Comparison of ENCODE assay signal across 11 cellular contexts in genomic region chr1:2543543-2544092, GRCh38. TPM values are rescaled to one million over a fixed set of nuclear protein-coding genes. Genes with fewer than 3 reads are reported as not detected.
DNase-seq lines count a peak whose midpoint lies in the region; ATAC-seq and TF ChIP-seq lines count a peak whose summit lies in the region.
"Had no signal": no experiment of that assay in that cellular context is flagged by ENCODE, and none has a peak within 500 bp of the region (broad histone marks: within the 10 kb centered on the region; RNA-seq: fewer than 3 reads in every experiment).

No MANE protein-coding gene starts in this region.

- H3K23ac ChIP-seq in neuronal stem cell (ENCODE audit: low read depth, low read length, poor library complexity): peak overlapping the region; percentile 68

- H3K9me3 ChIP-seq in KOPT-K1 (ENCODE audit: insufficient read depth, low read length, poor library complexity, severe bottlenecking) (no peaks in the 10 kb centered on the region), neuronal stem cell (replicated peaks in 1 of 2; ENCODE audit: control insufficient read depth in 2 of 2, insufficient read depth in 1 of 2, low read depth in 1 of 2, low read length in 2 of 2) (peaks cover 0 to under 1% of the 10 kb centered on the region in 2 donors), ovary (no peaks in the 10 kb centered on the region)

- CTCF ChIA-PET in activated CD4-positive, alpha-beta T cell treated with anti-CD3 and anti-CD28 coated beads for 36 hours (lab: Charles Lee): interaction anchor here (1.2 kb wide), 1 partner anchor 17 kb away, joined by 4 read pairs; the partner anchor contains the start of gene PANK4

- H2BK12ac ChIP-seq in neuronal stem cell (ENCODE audit: low read length): peak overlapping the region; percentile 100

- H3K27ac Mint-ChIP-seq in activated CD4-positive, alpha-beta T cell treated with anti-CD3 and anti-CD28 coated beads for 36 hours: no peak overlapping the region
- H3K27ac Mint-ChIP-seq in brain: peak overlapping the region in 3 of 5 experiments; percentile 21 to 94 (median 91)

- H3K36me3 Mint-ChIP-seq in activated CD4-positive, alpha-beta T cell treated with anti-CD3 and anti-CD28 coated beads for 36 hours (ENCODE audit: low read depth): no peaks in the 10 kb centered on the region
- H3K36me3 Mint-ChIP-seq in brain: no peaks in the 10 kb centered on the region

- H3K4me3 ChIP-seq in neuronal stem cell (ENCODE audit: low read length in 2 of 2) (peak overlapping the region in 1 of 2 donors; percentile 21), ovary (no peak overlapping the region)

- no peak for TF ChIP-seq POLR2A in ovary (IDR thresholded peaks at IDR 0.05)

- H2AFZ ChIP-seq in neuronal stem cell (ENCODE audit: low read length): peak overlapping the region; percentile 69

- TF ChIP-seq CTCF in brain (conservative IDR thresholded peaks at IDR 0.05): no peak
- no peak for TF ChIP-seq CTCF in ovary (IDR thresholded peaks at IDR 0.05)

- H3K14ac ChIP-seq in neuronal stem cell (ENCODE audit: low read length): peak overlapping the region; percentile 92

- WGBS in neuronal stem cell (ENCODE audit: extremely low coverage in 2 of 2, insufficient read length in 2 of 2, insufficient replicate concordance in 1 of 2), 2 donors: no CpG with 5 or more reads among the region's 26 CpGs
- WGBS in ovary, 3 donors: 32 to 59% (median 56%) methylated on average over 25 to 26 of the region's 26 CpGs

- TF ChIP-seq EP300 in ovary (IDR thresholded peaks at IDR 0.05): no peak

- H3K4ac ChIP-seq in neuronal stem cell (ENCODE audit: low read length): peak overlapping the region; percentile 70

- peak overlapping the region; percentile 21 for H3K4me2 ChIP-seq in neuronal stem cell (ENCODE audit: insufficient read depth, low read length, poor library complexity, severe bottlenecking)

- H3K9ac ChIP-seq in neuronal stem cell (ENCODE audit: low read depth, low read length, poor library complexity): peak overlapping the region; percentile 86

- peaks cover 61 to 66% of the 10 kb centered on the region in 2 donors for H3K4me1 ChIP-seq in neuronal stem cell (ENCODE audit: control insufficient read depth in 2 of 2, insufficient read depth in 1 of 2, low read depth in 1 of 2, low read length in 2 of 2)
- H3K4me1 ChIP-seq in ovary (ENCODE audit: insufficient read depth): peaks cover 21% of the 10 kb centered on the region

- no peaks in the 10 kb centered on the region for H3K27me3 Mint-ChIP-seq in activated CD4-positive, alpha-beta T cell treated with anti-CD3 and anti-CD28 coated beads for 36 hours
- H3K27me3 Mint-ChIP-seq in brain: no peaks in the 10 kb centered on the region
- H3K27me3 Mint-ChIP-seq: central memory CD8-positive, alpha-beta T cell had no signal

- peak; percentile 69 for DNase-seq in activated CD4-positive, alpha-beta T cell treated with anti-CD3 and anti-CD28 coated beads for 36 hours
- no peak for DNase-seq in activated CD4-positive, alpha-beta T cell treated with anti-CD3 and anti-CD28 coated beads, Interleukin-2, amount 50 U/mL, for 4 hours
- DNase-seq in neuronal stem cell (ENCODE audit: low spot score) (peak; percentile 68), ovary (no peak)

- no peaks in the 10 kb centered on the region for H3K9me3 Mint-ChIP-seq in activated CD4-positive, alpha-beta T cell treated with anti-CD3 and anti-CD28 coated beads for 36 hours (ENCODE audit: low read depth)
- no peaks in the 10 kb centered on the region for H3K9me3 Mint-ChIP-seq in brain
- H3K9me3 Mint-ChIP-seq: central memory CD8-positive, alpha-beta T cell had no signal

- intact Hi-C loops in activated CD4-positive, alpha-beta T cell treated with anti-CD3 and anti-CD28 coated beads for 36 hours (cut with DNase I, micrococcal nuclease): no loop called here
- intact Hi-C loops in ovary (cut with DNase I): loop anchor here in 1 of 4 donors (10.0 kb wide), 1 partner anchor 369 kb away; no protein-coding TSS in a partner anchor

- peak overlapping the region; percentile 100 for H2AK5ac ChIP-seq in neuronal stem cell (ENCODE audit: low read depth, low read length)

- H3K36me3 ChIP-seq in KOPT-K1 (ENCODE audit: insufficient read depth, low read length): no peaks in the 10 kb centered on the region
- no peaks in the 10 kb centered on the region for H3K36me3 ChIP-seq in neuronal stem cell (replicated peaks in 1 of 2; ENCODE audit: control insufficient read depth in 2 of 2, insufficient read depth in 2 of 2, low read length in 2 of 2)
- H3K36me3 ChIP-seq in ovary: no peaks in the 10 kb centered on the region

- peak overlapping the region; percentile 98 for H2BK120ac ChIP-seq in neuronal stem cell (ENCODE audit: low read depth, low read length)

- peaks cover 21% of the 10 kb centered on the region for H3K79me1 ChIP-seq in neuronal stem cell (ENCODE audit: low read depth, low read length)

- POLR2A ChIA-PET in activated CD4-positive, alpha-beta T cell treated with anti-CD3 and anti-CD28 coated beads for 36 hours (lab: Charles Lee): interaction anchor here (0.7 to 1.1 kb wide), 2 partner anchors 17 to 312 kb away, joined by 3 read pairs; partner anchors contain the start of gene PANK4

- peaks cover 0 to 8% (median 0%) of the 10 kb centered on the region in 3 experiments for H3K27me3 ChIP-seq in neuronal stem cell (ENCODE audit: control insufficient read depth in 3 of 3, insufficient read depth in 3 of 3, low read depth in 1 of 3, low read length in 3 of 3)
- H3K27me3 ChIP-seq in ovary: no peaks in the 10 kb centered on the region

- H3K4me3 Mint-ChIP-seq in activated CD4-positive, alpha-beta T cell treated with anti-CD3 and anti-CD28 coated beads for 36 hours: no peak overlapping the region
- H3K4me3 Mint-ChIP-seq in brain: peak overlapping the region in 1 of 5 experiments; percentile 30
- H3K4me3 Mint-ChIP-seq: central memory CD8-positive, alpha-beta T cell had no signal

- H3K4me1 Mint-ChIP-seq in activated CD4-positive, alpha-beta T cell treated with anti-CD3 and anti-CD28 coated beads for 36 hours: peaks cover 6% of the 10 kb centered on the region
- peaks cover 60% of the 10 kb centered on the region for H3K4me1 Mint-ChIP-seq in brain

- peak overlapping the region; percentile 100 for H2BK5ac ChIP-seq in neuronal stem cell (ENCODE audit: low read length)

- no peak for ATAC-seq in activated CD4-positive, alpha-beta T cell treated with anti-CD3 and anti-CD28 coated beads for 36 hours
- no peak for ATAC-seq in HG02759 (IDR thresholded peaks at IDR 0.05; ENCODE audit: unreplicated experiment)
- ATAC-seq in HG02852 (IDR thresholded peaks at IDR 0.05; ENCODE audit: unreplicated experiment): no peak

- peak overlapping the region; percentile 67 for H3K27ac ChIP-seq in KOPT-K1 (ENCODE audit: low read depth, low read length, poor library complexity, severe bottlenecking)
- peak overlapping the region; percentile 99 for H3K27ac ChIP-seq in neuronal stem cell (replicated peaks; ENCODE audit: low read length)
- H3K27ac ChIP-seq in ovary: no peak overlapping the region

- H4K91ac ChIP-seq in neuronal stem cell (ENCODE audit: low read depth, low read length, poor library complexity): peak overlapping the region; percentile 99

- H4K8ac ChIP-seq in neuronal stem cell (ENCODE audit: low read depth, low read length): no peak overlapping the region

- H2BK15ac ChIP-seq in neuronal stem cell (ENCODE audit: low read length): peak overlapping the region; percentile 42

- peak overlapping the region; percentile 100 for H3K18ac ChIP-seq in neuronal stem cell (ENCODE audit: low read length)

RNA-seq across cellular contexts. Expression of gene TNFRSF14, which starts 12.6 kb away (rescaled TPM):
- total RNA-seq in activated CD4-positive, alpha-beta T cell treated with anti-CD3 and anti-CD28 coated beads for 36 hours: 100 to 1,000 TPM; 135 to 145 TPM
- polyA plus RNA-seq in brain (ENCODE audit: insufficient read depth, low read depth, low replicate concordance) (12.1 TPM), ovary (10 to 100 TPM in 1 of 2 donors, 1 to 10 TPM in 1; 4.3 to 57.6 TPM)
- polyA plus RNA-seq in neuronal stem cell (2013, experiment 1 of 2): 1.1 TPM
- 1.3 TPM for polyA plus RNA-seq in neuronal stem cell (2013, experiment 2 of 2)
- total RNA-seq in ovary: 10 to 100 TPM; 33.3 to 78.5 (median 60.5) TPM

RNA-seq across cellular contexts. Expression of gene HES5, which starts 13.6 kb away (rescaled TPM):
- under 1 TPM in 1 of 2 experiments, not detected in 1; 0.14 TPM for total RNA-seq in activated CD4-positive, alpha-beta T cell treated with anti-CD3 and anti-CD28 coated beads for 36 hours
- polyA plus RNA-seq in brain (ENCODE audit: insufficient read depth, low read depth, low replicate concordance) (1.6 TPM), ovary (under 1 TPM; 0.13 to 0.36 TPM)
- polyA plus RNA-seq in neuronal stem cell (2013, experiment 1 of 2): 208 TPM
- 209 TPM for polyA plus RNA-seq in neuronal stem cell (2013, experiment 2 of 2)
- total RNA-seq in ovary: under 1 TPM in 3 of 7 donors, not detected in 4; 0.25 to 0.53 (median 0.31) TPM
- total RNA-seq: T-helper 2 cell treated with Interferon-gamma antibody and Interleukin-4, amounts not matched to agents 100 ng/mL and 5 ng/mL, for 36 hours had no signal
- polyA plus RNA-seq: liver had no signal

RNA-seq across cellular contexts. Expression of gene PANK4, which starts 17.2 kb away (rescaled TPM):
- total RNA-seq in activated CD4-positive, alpha-beta T cell treated with anti-CD3 and anti-CD28 coated beads for 36 hours: 10 to 100 TPM; 32.4 to 39.2 TPM
- polyA plus RNA-seq in brain (ENCODE audit: insufficient read depth, low read depth, low replicate concordance): 23.7 TPM
- 23.5 TPM for polyA plus RNA-seq in neuronal stem cell (2013, experiment 1 of 2)
- 22.7 TPM for polyA plus RNA-seq in neuronal stem cell (2013, experiment 2 of 2)
- 10 to 100 TPM; 19.7 to 33.3 (median 29.1) TPM for total RNA-seq in ovary
- polyA plus RNA-seq in ovary: 10 to 100 TPM; 14.7 to 17.1 TPM

RNA-seq across cellular contexts. Expression of gene PRXL2B, which starts 43.0 kb away (rescaled TPM):
- 10 to 100 TPM; 23.7 to 36.8 TPM for total RNA-seq in activated CD4-positive, alpha-beta T cell treated with anti-CD3 and anti-CD28 coated beads for 36 hours
- 42.7 TPM for polyA plus RNA-seq in brain (ENCODE audit: insufficient read depth, low read depth, low replicate concordance)
- 35.1 TPM for polyA plus RNA-seq in neuronal stem cell (2013, experiment 1 of 2)
- 35.3 TPM for polyA plus RNA-seq in neuronal stem cell (2013, experiment 2 of 2)
- total RNA-seq in ovary: 10 to 100 TPM in 6 of 7 donors, 1 to 10 TPM in 1; 3.2 to 34.1 (median 20.2) TPM
- polyA plus RNA-seq in ovary: 1 to 10 TPM; 7.0 to 9.6 TPM

Comparison
In these comparisons a context has a peak if more than half of its experiments do, and no peak if none do; other contexts are left out.
1. DNase-seq: peak in activated CD4-positive, alpha-beta T cell treated with anti-CD3 and anti-CD28 coated beads for 36 hours (single experiment) and neuronal stem cell (single experiment); none in activated CD4-positive, alpha-beta T cell treated with anti-CD3 and anti-CD28 coated beads, Interleukin-2, amount 50 U/mL, for 4 hours (0 of 2) and ovary (0 of 5).
2. H3K27ac ChIP-seq: peak in KOPT-K1 (single experiment) and neuronal stem cell (single experiment); none in ovary (0 of 2).